12 cellular contexts compared by ENCODE assay signal in genomic region chr10:93462371-93462770, GRCh38. TPM values are rescaled to one million over a fixed set of nuclear protein-coding genes. Genes with fewer than 3 reads are reported as not detected.
A peak's percentile ranks its signal among the peaks of the same experiment; 100 is the strongest.
DNase-seq lines count a peak whose midpoint lies in the region; ATAC-seq, FAIRE-seq and TF ChIP-seq lines count a peak whose summit lies in the region.
"Had no signal": no experiment of that assay in that cellular context is flagged by ENCODE, and none has a peak within 500 bp of the region (broad histone marks: within the 10 kb centered on the region; RNA-seq: fewer than 3 reads in every experiment).

No MANE protein-coding gene starts in this region.

- FAIRE-seq in G401.6 (lab: Jason Lieb, UNC) (peak; percentile 54), keratinocyte (lab: Jason Lieb, UNC) (no peak), frontal cortex (lab: Jason Lieb, UNC) (no peak)

- dilution Hi-C loops in keratinocyte (cut with MboI; ENCODE audit: extremely low pct_ligation_motif_present, low sequenced_read_pairs): no loop called here

- no peaks in the 10 kb centered on the region for H3K9me3 Mint-ChIP-seq in activated CD4-positive, alpha-beta memory T cell treated with anti-CD3 and anti-CD28 coated beads, Interleukin-2, amount 10 ng/mL, durations not matched to agents 7 days and 5 days
- no peaks in the 10 kb centered on the region for H3K9me3 Mint-ChIP-seq in stimulated activated memory B cell treated with anti-CD40 and anti-IgM and Interleukin-4, amounts not matched to agents 10 μg/mL and 1 μg/mL and 100 μg/mL, for 72 hours
- H3K9me3 Mint-ChIP-seq in endothelial cell (ENCODE audit: unreplicated experiment): no peaks in the 10 kb centered on the region
- H3K9me3 Mint-ChIP-seq: CD4-positive, alpha-beta T cell had no signal

- POLR2A ChIA-PET in activated CD4-positive, alpha-beta memory T cell treated with anti-CD3 and anti-CD28 coated beads, Interleukin-2, amount 10 ng/mL, durations not matched to agents 7 days and 5 days (lab: Charles Lee): interaction anchor here (1.0 to 3.0 kb wide), 8 partner anchors 8 to 82 kb away, joined by 3 to 19 read pairs (median 10); partner anchors contain the start of genes CEP55 and MYOF

- H3K27me3 Mint-ChIP-seq in activated CD4-positive, alpha-beta memory T cell treated with anti-CD3 and anti-CD28 coated beads, Interleukin-2, amount 10 ng/mL, durations not matched to agents 7 days and 5 days: no peaks in the 10 kb centered on the region
- peaks cover 6% of the 10 kb centered on the region for H3K27me3 Mint-ChIP-seq in stimulated activated memory B cell treated with anti-CD40 and anti-IgM and Interleukin-4, amounts not matched to agents 10 μg/mL and 1 μg/mL and 100 μg/mL, for 72 hours
- peaks cover 4% of the 10 kb centered on the region for H3K27me3 Mint-ChIP-seq in endothelial cell (ENCODE audit: unreplicated experiment)
- H3K27me3 Mint-ChIP-seq: CD4-positive, alpha-beta T cell had no signal

- TF ChIP-seq CTCF in keratinocyte (optimal IDR thresholded peaks at IDR 0.05 in 1 of 3, IDR thresholded peaks at IDR 0.05 in 1 of 3, conservative IDR thresholded peaks at IDR 0.05 in 1 of 3; ENCODE audit: extremely low read depth in 1 of 3, insufficient read depth in 2 of 3, low read length in 3 of 3): no peak
- TF ChIP-seq CTCF in endothelial cell (IDR thresholded peaks at IDR 0.05; ENCODE audit: unreplicated experiment): no peak

- no peak for DNase-seq in activated CD4-positive, alpha-beta memory T cell treated with anti-CD3 and anti-CD28 coated beads, Interleukin-2, amount 10 ng/mL, durations not matched to agents 7 days and 5 days
- no peak for DNase-seq in keratinocyte (ENCODE audit: low read depth, low spot score)
- DNase-seq in endothelial cell (ENCODE audit: low spot score): no peak
- no peak for DNase-seq in SW480 (ENCODE audit: low spot score)
- no peak for DNase-seq in frontal cortex (ENCODE audit: low spot score in 2 of 2)
- DNase-seq: activated CD4-positive, alpha-beta T cell treated with anti-CD3 and anti-CD28 coated beads, Interleukin-2, amount 50 U/mL, for 4 hours; activated naive CD4-positive, alpha-beta T cell; CD4-positive, alpha-beta T cell; cerebellar nuclear complex had no signal

- no peaks in the 10 kb centered on the region for H3K27me3 ChIP-seq in keratinocyte (ENCODE audit: control insufficient read depth, extremely low read depth, insufficient read depth, low read length)

- H2AFZ ChIP-seq in keratinocyte (ENCODE audit: control insufficient read depth, low read length): no peak overlapping the region

- H3K9ac ChIP-seq in keratinocyte (ENCODE audit: control insufficient read depth, extremely low read depth, insufficient read depth, low read length): peak overlapping the region; percentile 55

- H3K4me2 ChIP-seq in keratinocyte (ENCODE audit: control insufficient read depth, extremely low read depth, insufficient read depth, low read depth, low read length): peak overlapping the region; percentile 17

- no peaks in the 10 kb centered on the region for H4K20me1 ChIP-seq in keratinocyte (ENCODE audit: control insufficient read depth, extremely low read depth, insufficient read depth, low read length)

- no peak overlapping the region for H3K4me3 ChIP-seq in keratinocyte (ENCODE audit: control insufficient read depth in 2 of 3, extremely low read depth in 1 of 3, insufficient read depth in 2 of 3, low read depth in 1 of 3, low read length in 3 of 3)

- H3K36me3 Mint-ChIP-seq in activated CD4-positive, alpha-beta memory T cell treated with anti-CD3 and anti-CD28 coated beads, Interleukin-2, amount 10 ng/mL, durations not matched to agents 7 days and 5 days (ENCODE audit: low read depth): peaks cover 3% of the 10 kb centered on the region
- no peaks in the 10 kb centered on the region for H3K36me3 Mint-ChIP-seq in stimulated activated memory B cell treated with anti-CD40 and anti-IgM and Interleukin-4, amounts not matched to agents 10 μg/mL and 1 μg/mL and 100 μg/mL, for 72 hours
- H3K36me3 Mint-ChIP-seq in endothelial cell (ENCODE audit: low read depth, unreplicated experiment): no peaks in the 10 kb centered on the region

- H3K9me1 ChIP-seq in keratinocyte (ENCODE audit: control insufficient read depth, extremely low read depth, insufficient read depth, low read length): no peaks in the 10 kb centered on the region

- H3K4me1 ChIP-seq in keratinocyte (ENCODE audit: control insufficient read depth, extremely low read depth, insufficient read depth, low read length): peaks cover 77% of the 10 kb centered on the region

- CTCF ChIA-PET in activated CD4-positive, alpha-beta memory T cell treated with anti-CD3 and anti-CD28 coated beads, Interleukin-2, amount 10 ng/mL, durations not matched to agents 7 days and 5 days (lab: Charles Lee): interaction anchor here (0.8 to 2.7 kb wide), 11 partner anchors 8 to 105 kb away, joined by 3 to 22 read pairs (median 3); partner anchors contain the start of gene MYOF

- H3K4me3 Mint-ChIP-seq in activated CD4-positive, alpha-beta memory T cell treated with anti-CD3 and anti-CD28 coated beads, Interleukin-2, amount 10 ng/mL, durations not matched to agents 7 days and 5 days: no peak overlapping the region
- no peak overlapping the region for H3K4me3 Mint-ChIP-seq in stimulated activated memory B cell treated with anti-CD40 and anti-IgM and Interleukin-4, amounts not matched to agents 10 μg/mL and 1 μg/mL and 100 μg/mL, for 72 hours
- no peak overlapping the region for H3K4me3 Mint-ChIP-seq in endothelial cell (ENCODE audit: unreplicated experiment)
- H3K4me3 Mint-ChIP-seq: CD4-positive, alpha-beta T cell had no signal

- ATAC-seq in stimulated activated memory B cell treated with anti-CD40 and anti-IgM and Interleukin-4, amounts not matched to agents 10 μg/mL and 1 μg/mL and 100 μg/mL, for 72 hours: no peak
- ATAC-seq in GM19035 (IDR thresholded peaks at IDR 0.05; ENCODE audit: unreplicated experiment): no peak

- peaks cover 60% of the 10 kb centered on the region for H3K79me2 ChIP-seq in keratinocyte (ENCODE audit: control insufficient read depth, insufficient read depth, low read length)

- H3K27ac Mint-ChIP-seq in activated CD4-positive, alpha-beta memory T cell treated with anti-CD3 and anti-CD28 coated beads, Interleukin-2, amount 10 ng/mL, durations not matched to agents 7 days and 5 days: peak overlapping the region; percentile 85
- peak overlapping the region; percentile 23 for H3K27ac Mint-ChIP-seq in stimulated activated memory B cell treated with anti-CD40 and anti-IgM and Interleukin-4, amounts not matched to agents 10 μg/mL and 1 μg/mL and 100 μg/mL, for 72 hours
- no peak overlapping the region for H3K27ac Mint-ChIP-seq in endothelial cell (ENCODE audit: unreplicated experiment)
- H3K27ac Mint-ChIP-seq: CD4-positive, alpha-beta T cell had no signal

- H3K27ac ChIP-seq in keratinocyte (ENCODE audit: control insufficient read depth, insufficient read depth, low read length): peak overlapping the region; percentile 100

- no peaks in the 10 kb centered on the region for H3K9me3 ChIP-seq in keratinocyte (ENCODE audit: control insufficient read depth, low read depth, low read length)

- H3K4me1 Mint-ChIP-seq in activated CD4-positive, alpha-beta memory T cell treated with anti-CD3 and anti-CD28 coated beads, Interleukin-2, amount 10 ng/mL, durations not matched to agents 7 days and 5 days: peaks cover 48% of the 10 kb centered on the region
- H3K4me1 Mint-ChIP-seq in stimulated activated memory B cell treated with anti-CD40 and anti-IgM and Interleukin-4, amounts not matched to agents 10 μg/mL and 1 μg/mL and 100 μg/mL, for 72 hours: peaks cover 16% of the 10 kb centered on the region
- H3K4me1 Mint-ChIP-seq in endothelial cell (ENCODE audit: unreplicated experiment): peaks cover 17% of the 10 kb centered on the region

- peaks cover 4 to 17% of the 10 kb centered on the region in 2 experiments for H3K36me3 ChIP-seq in keratinocyte (ENCODE audit: control insufficient read depth in 2 of 2, extremely low read depth in 1 of 2, insufficient read depth in 2 of 2, low read length in 2 of 2)

RNA-seq across cellular contexts. Expression of gene MYOF, which starts 19.8 kb away (rescaled TPM):
- 10 to 100 TPM; 10.8 to 10.9 TPM for total RNA-seq in activated CD4-positive, alpha-beta memory T cell treated with anti-CD3 and anti-CD28 coated beads, Interleukin-2, amount 10 ng/mL, durations not matched to agents 7 days and 5 days
- 174 to 276 TPM (median 232 TPM) in 3 replicates for polyA plus RNA-seq in keratinocyte
- polyA plus RNA-seq in keratinocyte (2011; ENCODE audit: low read depth): 146 TPM
- 192 and 235 TPM in 2 replicates for polyA plus RNA-seq in keratinocyte (2011; cell fraction: cytosol; rRNA removed)
- 583 and 631 TPM in 2 replicates for polyA plus RNA-seq in keratinocyte (2011; cell fraction: nucleus; rRNA removed)
- 83.5 and 285 TPM in 2 replicates for polyA plus RNA-seq in keratinocyte (2012; ENCODE audit: low replicate concordance)
- 141 to 248 TPM (median 172 TPM) in 3 replicates for polyA minus RNA-seq in keratinocyte
- polyA minus RNA-seq in keratinocyte (2011; cell fraction: cytosol; rRNA and poly(A)+ RNA removed): 189 TPM
- 354 and 681 TPM in 2 replicates for polyA minus RNA-seq in keratinocyte (2011; cell fraction: nucleus; rRNA and poly(A)+ RNA removed)
- total RNA-seq in endothelial cell (ENCODE audit: unreplicated experiment) (12.4 TPM), frontal cortex (2.9 TPM)

RNA-seq across cellular contexts. Expression of gene CEP55, which starts 34.0 kb away (rescaled TPM):
- total RNA-seq in activated CD4-positive, alpha-beta memory T cell treated with anti-CD3 and anti-CD28 coated beads, Interleukin-2, amount 10 ng/mL, durations not matched to agents 7 days and 5 days: 10 to 100 TPM; 82.5 to 84.6 TPM
- polyA plus RNA-seq in keratinocyte: 3.2 to 25.4 TPM (median 17.7 TPM) in 3 replicates
- polyA plus RNA-seq in keratinocyte (2011; ENCODE audit: low read depth): 0.46 TPM
- polyA plus RNA-seq in keratinocyte (2011; cell fraction: cytosol; rRNA removed): 4.9 and 10.4 TPM in 2 replicates
- 2.4 and 3.3 TPM in 2 replicates for polyA plus RNA-seq in keratinocyte (2011; cell fraction: nucleus; rRNA removed)
- 0.21 and 17.6 TPM in 2 replicates for polyA plus RNA-seq in keratinocyte (2012; ENCODE audit: low replicate concordance)
- 1.4 to 9.8 TPM (median 1.9 TPM) in 3 replicates for polyA minus RNA-seq in keratinocyte
- 2.1 TPM for polyA minus RNA-seq in keratinocyte (2011; cell fraction: cytosol; rRNA and poly(A)+ RNA removed)
- polyA minus RNA-seq in keratinocyte (2011; cell fraction: nucleus; rRNA and poly(A)+ RNA removed): 0.95 and 2.1 TPM in 2 replicates
- total RNA-seq in endothelial cell (ENCODE audit: unreplicated experiment): 3.5 TPM
- total RNA-seq in frontal cortex: 2.4 TPM

Comparison
In these comparisons a context has a peak if more than half of its experiments do, and no peak if none do; other contexts are left out.
1. RNA of gene CEP55, which starts 34.0 kb away (total RNA-seq): 82.5 to 84.6 TPM in activated CD4-positive, alpha-beta memory T cell treated with anti-CD3 and anti-CD28 coated beads, Interleukin-2, amount 10 ng/mL, durations not matched to agents 7 days and 5 days; 3.5 TPM in endothelial cell (single experiment) and 2.4 TPM in frontal cortex (single experiment); every median in the first group is over 10 times any median in the second.